Comparison of ENCODE assay signal across 8 cellular contexts in the genomic region with DNA sequence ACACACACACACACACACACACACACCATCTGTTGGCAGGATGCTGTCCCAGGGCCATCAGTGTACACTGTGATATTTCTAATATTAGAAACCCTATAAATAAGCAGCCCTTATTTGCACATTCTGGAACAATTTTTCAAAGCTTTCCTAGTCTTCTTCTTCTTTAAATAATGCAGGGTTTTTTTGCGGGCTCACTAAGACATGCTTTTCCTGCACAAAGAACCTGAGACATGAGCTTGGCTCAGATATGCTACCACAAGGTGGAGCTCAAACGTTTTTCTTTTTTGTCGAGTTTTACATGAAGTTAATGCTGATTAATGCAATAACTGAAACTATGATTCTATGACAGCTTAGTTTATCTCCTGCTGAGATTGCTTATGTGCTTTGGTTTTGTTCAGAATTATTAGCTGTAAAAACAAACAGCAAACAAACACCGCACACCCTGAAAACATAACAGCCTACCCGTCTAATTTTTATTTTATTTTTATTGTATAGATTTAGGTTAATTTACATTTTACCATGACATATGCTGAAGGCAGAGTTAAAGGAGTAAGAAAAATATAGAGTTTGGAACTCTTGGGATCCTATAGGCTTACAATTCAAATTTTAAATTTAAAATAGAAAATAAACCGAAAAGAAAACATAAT.
DNase-seq lines count a peak whose midpoint lies in the region; ATAC-seq, FAIRE-seq and TF ChIP-seq lines count a peak whose summit lies in the region.

No MANE protein-coding gene starts in this region.

- no peaks in the 10 kb centered on the region for H3K79me2 ChIP-seq in GM12878 (ENCODE audit: control insufficient read depth, insufficient read depth, low read length)

- SMC1A ChIA-PET in GM12878 (lab: Charles Lee; ENCODE audit: uncharacterized antibody, unreplicated experiment), result interaction anchor here (0.8 to 3.0 kb wide), 11 partner anchors 10 to 324 kb away, joined by 3 to 24 read pairs (median 3); no protein-coding TSS in a partner anchor

- ATAC-seq in GM12878, result peak; percentile 74
- no peak for ATAC-seq in HG02798 (IDR thresholded peaks at IDR 0.05; ENCODE audit: poor library complexity, unreplicated experiment)

- H3K27ac ChIP-seq in GM12878 (ENCODE audit: control insufficient read depth, insufficient read depth) (no peak overlapping the region), testis (peak overlapping the region; percentile 31 to 85)

- 50% methylated on average over 6 of the region's 6 CpGs for WGBS in GM12878 (ENCODE audit: insufficient coverage, insufficient replicate concordance, low lambda C conversion rate, missing lambda C conversion rate)
- 37 to 45% methylated on average over 6 of the region's 6 CpGs for WGBS in testis, 2 donors

- no peak for TF ChIP-seq POLR2A in GM12878 (IDR thresholded peaks at IDR 0.05; ENCODE audit: low read depth, low read length)
- TF ChIP-seq POLR2A in testis (IDR thresholded peaks at IDR 0.05), result no peak

- no peaks in the 10 kb centered on the region for H3K27me3 ChIP-seq in GM12878 (replicated peaks in 1 of 2; ENCODE audit: control insufficient read depth in 2 of 2, insufficient read depth in 2 of 2, low read length in 1 of 2)
- no peaks in the 10 kb centered on the region for H3K27me3 ChIP-seq in testis

- TF ChIP-seq CTCF in GM12874 (IDR thresholded peaks at IDR 0.05; ENCODE audit: insufficient read depth, low read depth, low read length) (peak; percentile 19; the same call in 1 of the 2 replicates), GM12878 (IDR thresholded peaks at IDR 0.05 in 2 of 3, conservative IDR thresholded peaks at IDR 0.05 in 1 of 3; ENCODE audit: control insufficient read depth in 2 of 3, extremely low read depth in 1 of 3, insufficient read depth in 1 of 3, low read depth in 3 of 3, low read length in 3 of 3) (peak; percentile 43 to 55 (median 44); a peak in 5 of 6 replicates), testis (IDR thresholded peaks at IDR 0.05) (peak; percentile 65 to 74 (median 70))

- in situ Hi-C loops in GM12878 (cut with MboI), result loop anchor here (5.0 to 10.0 kb wide), 2 partner anchors 230 to 328 kb away; no protein-coding TSS in a partner anchor

- BruUV-seq in GM12878 (replicated peaks; lab: Mats Ljungman, UMichigan), result no TSS peak

- peak; percentile 44; the same call in 1 of the 2 replicates for TF ChIP-seq RAD21 in GM12878 (IDR thresholded peaks at IDR 0.05; ENCODE audit: insufficient read depth, low read depth, low read length)

- POLR2A ChIA-PET in GM12878 (lab: Charles Lee), result no interaction called here

- intact Hi-C loops in GM12878 (cut with micrococcal nuclease; ENCODE audit: unreplicated experiment), result loop anchor here (2.0 to 5.0 kb wide), 2 partner anchors 226 to 325 kb away; no protein-coding TSS in a partner anchor
- intact Hi-C loops in testis (cut with DNase I; ENCODE audit: low total_unique reads), result no loop called here

- no peak overlapping the region for H3K4me2 ChIP-seq in GM12878 (ENCODE audit: control insufficient read depth, insufficient read depth)

- H4K20me1 ChIP-seq in GM12878 (ENCODE audit: control insufficient read depth, insufficient read depth), result no peaks in the 10 kb centered on the region

- no peaks in the 10 kb centered on the region for H3K4me1 ChIP-seq in GM12878 (ENCODE audit: control insufficient read depth, insufficient read depth, low read length)
- peaks cover 30% of the 10 kb centered on the region for H3K4me1 ChIP-seq in testis

- peak; percentile 69 for DNase-seq in AG08395 (ENCODE audit: low spot score)
- DNase-seq in M059J (ENCODE audit: low read depth), result peak; percentile 66
- DNase-seq in GM12878 (ENCODE audit: low read depth, low spot score), result no peak
- peak; percentile 87 for DNase-seq in inferior parietal cortex (ENCODE audit: extremely low spot score)
- peak; percentile 67 for DNase-seq in testis
- no peak for DNase-seq in NCI-H2227 treated with DMSO at 0.1 percent for 48 hours (lab: John Stamatoyannopoulos, UW)

- no peak overlapping the region for H2AFZ ChIP-seq in GM12878 (ENCODE audit: control insufficient read depth, low read depth, low read length)

- CTCF ChIA-PET in GM12878 (lab: Yijun Ruan, JAX), result interaction anchor here (0.7 to 3.3 kb wide), 25 partner anchors 12 to 578 kb away, joined by 3 to 44 read pairs (median 4); no protein-coding TSS in a partner anchor

- peak; percentile 68 for FAIRE-seq in GM12878 (lab: Jason Lieb, UNC)

- H3K9me3 ChIP-seq in GM12878 (replicated peaks; ENCODE audit: control insufficient read depth, insufficient read depth, low read length), result no peaks in the 10 kb centered on the region
- no peaks in the 10 kb centered on the region for H3K9me3 ChIP-seq in testis

- H3K36me3 ChIP-seq in GM12878 (ENCODE audit: control insufficient read depth in 2 of 2, insufficient read depth in 2 of 2, low read length in 1 of 2) (no peaks in the 10 kb centered on the region), testis (ENCODE audit: low read depth, missing control alignments) (no peaks in the 10 kb centered on the region)

- no peak for TF ChIP-seq EP300 in GM12878 (IDR thresholded peaks at IDR 0.05; ENCODE audit: borderline replicate concordance in 1 of 2, control insufficient read depth in 1 of 2, low read depth in 2 of 2, low read length in 2 of 2)

- RAD21 ChIA-PET in GM12878 (lab: Charles Lee; ENCODE audit: unreplicated experiment), result interaction anchor here (1.1 to 2.1 kb wide), 5 partner anchors 18 to 575 kb away, joined by 3 to 13 read pairs (median 4); no protein-coding TSS in a partner anchor

- H3K9ac ChIP-seq in GM12878 (ENCODE audit: control insufficient read depth, insufficient read depth, low read length), result no peak overlapping the region

- H3K4me3 ChIP-seq in GM12878, result no peak overlapping the region
- H3K4me3 ChIP-seq in testis, result no peak overlapping the region

TF ChIP-seq in GM12878, 131 proteins besides CTCF, POLR2A, EP300 and RAD21:
- TF ChIP-seq NR2C2 (IDR thresholded peaks at IDR 0.05; ENCODE audit: borderline replicate concordance, control insufficient read depth, insufficient read length, low read depth), result no peak
- TF ChIP-seq SMC3 (IDR thresholded peaks at IDR 0.05; ENCODE audit: borderline replicate concordance, low read length), result peak; percentile 50; the same call in 1 of the 2 replicates
TF ChIP-seq in GM12878: peak in this region for 1.

Comparison
In these comparisons a context has a peak if more than half of its experiments do, and no peak if none do; other contexts are left out.
1. DNase-seq: peak in AG08395 (single experiment), M059J (single experiment), inferior parietal cortex (single experiment) and testis (single experiment); none in GM12878 (single experiment) and NCI-H2227 treated with DMSO at 0.1 percent for 48 hours (single experiment).
2. CTCF ChIP-seq: peak in every context shown above with its lines; median percentile 70 in testis; 44 in GM12878; 19 in GM12874.